Comparison of ENCODE assay signal across 8 cellular contexts in the genomic region with DNA sequence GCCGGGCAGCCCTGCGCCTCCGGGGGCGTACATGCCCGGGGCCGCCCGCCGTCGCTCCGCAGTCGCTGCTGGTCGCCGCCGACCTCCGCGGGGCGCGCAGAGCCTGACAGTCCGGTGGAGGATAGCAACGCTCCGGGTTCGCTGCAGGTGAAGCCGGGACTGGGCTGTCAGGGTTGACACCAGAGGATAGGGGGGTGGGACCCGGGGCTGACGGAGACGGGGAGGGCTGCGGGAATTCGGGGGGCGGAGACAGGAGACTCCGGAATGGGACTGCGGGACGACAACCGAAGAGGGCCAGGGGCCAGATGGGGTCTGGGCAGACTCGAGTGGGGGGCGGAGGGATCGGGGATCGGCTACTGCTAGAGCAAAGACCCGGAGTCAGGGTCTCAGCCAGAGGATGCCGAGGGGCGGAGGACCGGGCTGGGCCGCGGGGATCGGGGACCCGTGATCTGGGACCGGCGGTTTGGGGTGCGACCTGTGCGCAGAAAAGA. TPM values are rescaled to one million over a fixed set of nuclear protein-coding genes. Genes with fewer than 3 reads are reported as not detected.
A peak's percentile ranks its signal among the peaks of the same experiment; 100 is the strongest.
DNase-seq lines count a peak whose midpoint lies in the region; ATAC-seq lines count a peak whose summit lies in the region.

No MANE protein-coding gene starts in this region.

- POLR2A ChIA-PET in T-cell (lab: Charles Lee) = interaction anchor here in 1 of 2 donors (0.7 kb wide), 1 partner anchor 57 kb away, joined by 3 read pairs; no protein-coding TSS in a partner anchor

- peaks cover 46% of the 10 kb centered on the region for H3K4me1 Mint-ChIP-seq in activated CD8-positive, alpha-beta memory T cell treated with anti-CD3 and anti-CD28 coated beads, Interleukin-2, amount 10 ng/mL, durations not matched to agents 7 days and 5 days
- H3K4me1 Mint-ChIP-seq in T-cell = peaks cover 55 to 62% (median 56%) of the 10 kb centered on the region in 3 donors
- H3K4me1 Mint-ChIP-seq in stimulated activated memory B cell treated with anti-CD40 and anti-IgM and Interleukin-4, amounts not matched to agents 10 μg/mL and 1 μg/mL and 100 μg/mL, for 72 hours = peaks cover 51% of the 10 kb centered on the region

- CTCF ChIA-PET in activated CD8-positive, alpha-beta memory T cell treated with anti-CD3 and anti-CD28 coated beads, Interleukin-2, amount 10 ng/mL, durations not matched to agents 7 days and 5 days (lab: Charles Lee) = interaction anchor here (0.8 to 1.5 kb wide), 11 partner anchors 12 to 273 kb away, joined by 3 to 8 read pairs (median 4); a partner anchor contains a TSS
- CTCF ChIA-PET in T-cell (lab: Charles Lee) = interaction anchor here in 1 of 2 donors (0.8 to 1.0 kb wide), 2 partner anchors 24 to 273 kb away, joined by 3 read pairs; no protein-coding TSS in a partner anchor

- peak; percentile 9 for ATAC-seq in activated CD8-positive, alpha-beta memory T cell treated with anti-CD3 and anti-CD28 coated beads, Interleukin-2, amount 10 ng/mL, durations not matched to agents 7 days and 5 days
- ATAC-seq in HG03064 (IDR thresholded peaks at IDR 0.05; ENCODE audit: low read depth, unreplicated experiment) = peak; percentile 15
- ATAC-seq in T-cell (replicated peaks in 1 of 4) = peak; percentile 19 to 27 (median 24)
- peak; percentile 7 for ATAC-seq in left lobe of liver
- peak; percentile 47 for ATAC-seq in stimulated activated memory B cell treated with anti-CD40 and anti-IgM and Interleukin-4, amounts not matched to agents 10 μg/mL and 1 μg/mL and 100 μg/mL, for 72 hours

- peak overlapping the region; percentile 87 for H3K27ac Mint-ChIP-seq in activated CD8-positive, alpha-beta memory T cell treated with anti-CD3 and anti-CD28 coated beads, Interleukin-2, amount 10 ng/mL, durations not matched to agents 7 days and 5 days
- H3K27ac Mint-ChIP-seq in T-cell = peak overlapping the region in 1 of 2 donors; percentile 93
- H3K27ac Mint-ChIP-seq in stimulated activated memory B cell treated with anti-CD40 and anti-IgM and Interleukin-4, amounts not matched to agents 10 μg/mL and 1 μg/mL and 100 μg/mL, for 72 hours = peak overlapping the region; percentile 87

- H3K9me3 Mint-ChIP-seq in activated CD8-positive, alpha-beta memory T cell treated with anti-CD3 and anti-CD28 coated beads, Interleukin-2, amount 10 ng/mL, durations not matched to agents 7 days and 5 days (ENCODE audit: low read depth) = no peaks in the 10 kb centered on the region
- no peaks in the 10 kb centered on the region for H3K9me3 Mint-ChIP-seq in T-cell
- H3K9me3 Mint-ChIP-seq in stimulated activated memory B cell treated with anti-CD40 and anti-IgM and Interleukin-4, amounts not matched to agents 10 μg/mL and 1 μg/mL and 100 μg/mL, for 72 hours = no peaks in the 10 kb centered on the region

- no peaks in the 10 kb centered on the region for H3K27me3 Mint-ChIP-seq in activated CD8-positive, alpha-beta memory T cell treated with anti-CD3 and anti-CD28 coated beads, Interleukin-2, amount 10 ng/mL, durations not matched to agents 7 days and 5 days
- no peaks in the 10 kb centered on the region for H3K27me3 Mint-ChIP-seq in T-cell
- H3K27me3 Mint-ChIP-seq in stimulated activated memory B cell treated with anti-CD40 and anti-IgM and Interleukin-4, amounts not matched to agents 10 μg/mL and 1 μg/mL and 100 μg/mL, for 72 hours = no peaks in the 10 kb centered on the region

- peak; percentile 70 for DNase-seq in activated CD8-positive, alpha-beta memory T cell treated with anti-CD3 and anti-CD28 coated beads, Interleukin-2, amount 10 ng/mL, durations not matched to agents 7 days and 5 days
- no peak for DNase-seq in activated CD8-positive, alpha-beta memory T cell treated with anti-CD3 and anti-CD28 coated beads, Interleukin-2, amount 50 U/mL, for 4 hours
- DNase-seq in T-cell = peak in 17 of 34 experiments; percentile 3 to 46 (median 24)
- DNase-seq in cerebellar cortex (ENCODE audit: low spot score) = peak; percentile 49
- DNase-seq in left lobe of liver (ENCODE audit: low spot score) = no peak
- no peak for DNase-seq in ecto neural progenitor cell (ENCODE audit: low spot score)

- peaks cover 24% of the 10 kb centered on the region for H3K36me3 Mint-ChIP-seq in activated CD8-positive, alpha-beta memory T cell treated with anti-CD3 and anti-CD28 coated beads, Interleukin-2, amount 10 ng/mL, durations not matched to agents 7 days and 5 days
- H3K36me3 Mint-ChIP-seq in T-cell = peaks cover 19% of the 10 kb centered on the region
- peaks cover 27% of the 10 kb centered on the region for H3K36me3 Mint-ChIP-seq in stimulated activated memory B cell treated with anti-CD40 and anti-IgM and Interleukin-4, amounts not matched to agents 10 μg/mL and 1 μg/mL and 100 μg/mL, for 72 hours

- peak overlapping the region; percentile 96 for H3K4me3 Mint-ChIP-seq in activated CD8-positive, alpha-beta memory T cell treated with anti-CD3 and anti-CD28 coated beads, Interleukin-2, amount 10 ng/mL, durations not matched to agents 7 days and 5 days
- H3K4me3 Mint-ChIP-seq in T-cell = peak overlapping the region; percentile 93 to 98 (median 97)
- H3K4me3 Mint-ChIP-seq in stimulated activated memory B cell treated with anti-CD40 and anti-IgM and Interleukin-4, amounts not matched to agents 10 μg/mL and 1 μg/mL and 100 μg/mL, for 72 hours = peak overlapping the region; percentile 99

RNA-seq across cellular contexts. Expression of a gene that starts 0.4 kb away (rescaled TPM):
- total RNA-seq in activated CD8-positive, alpha-beta memory T cell treated with anti-CD3 and anti-CD28 coated beads, Interleukin-2, amount 10 ng/mL, durations not matched to agents 7 days and 5 days = 10 to 100 TPM; 32.7 to 36.9 TPM
- total RNA-seq in T-cell (10 to 100 TPM; 31.2 to 43.0 (median 40.4) TPM), left lobe of liver (30.6 TPM)

RNA-seq across cellular contexts. Expression of a gene that starts 0.6 kb away (rescaled TPM):
- 10 to 100 TPM; 67.0 to 76.8 TPM for total RNA-seq in activated CD8-positive, alpha-beta memory T cell treated with anti-CD3 and anti-CD28 coated beads, Interleukin-2, amount 10 ng/mL, durations not matched to agents 7 days and 5 days
- total RNA-seq in T-cell = 10 to 100 TPM; 65.2 to 87.0 (median 80.2) TPM
- 45.0 TPM for total RNA-seq in left lobe of liver

RNA-seq across cellular contexts. Expression of a gene that starts 40.0 kb away (rescaled TPM):
- total RNA-seq in activated CD8-positive, alpha-beta memory T cell treated with anti-CD3 and anti-CD28 coated beads, Interleukin-2, amount 10 ng/mL, durations not matched to agents 7 days and 5 days = 100 to 1,000 TPM; 170 to 182 TPM
- total RNA-seq in T-cell = 100 to 1,000 TPM; 200 to 254 (median 203) TPM
- 49.7 TPM for total RNA-seq in left lobe of liver

RNA-seq across cellular contexts. Expression of a gene that starts 56.8 kb away (rescaled TPM):
- 100 to 1,000 TPM; 131 to 180 TPM for total RNA-seq in activated CD8-positive, alpha-beta memory T cell treated with anti-CD3 and anti-CD28 coated beads, Interleukin-2, amount 10 ng/mL, durations not matched to agents 7 days and 5 days
- total RNA-seq in T-cell (10 to 100 TPM; 65.0 to 95.3 (median 84.4) TPM), left lobe of liver (67.6 TPM)

RNA-seq across cellular contexts. Expression of a gene that starts 59.7 kb away (rescaled TPM):
- total RNA-seq in activated CD8-positive, alpha-beta memory T cell treated with anti-CD3 and anti-CD28 coated beads, Interleukin-2, amount 10 ng/mL, durations not matched to agents 7 days and 5 days = 10 to 100 TPM; 53.2 to 56.9 TPM
- total RNA-seq in T-cell = 10 to 100 TPM in 4 of 5 donors, 1 to 10 TPM in 1; 3.9 to 13.7 (median 12.7) TPM
- 0.20 TPM for total RNA-seq in left lobe of liver

Comparison
In these comparisons a context has a peak if more than half of its experiments do, and no peak if none do; other contexts are left out.
1. DNase-seq: peak in activated CD8-positive, alpha-beta memory T cell treated with anti-CD3 and anti-CD28 coated beads, Interleukin-2, amount 10 ng/mL, durations not matched to agents 7 days and 5 days (single experiment) and cerebellar cortex (single experiment); none in activated CD8-positive, alpha-beta memory T cell treated with anti-CD3 and anti-CD28 coated beads, Interleukin-2, amount 50 U/mL, for 4 hours (single experiment), left lobe of liver (single experiment) and ecto neural progenitor cell (single experiment).
2. Peak in every context shown above with its lines, with median percentiles within 50 percentile points of each other: ATAC-seq and H3K4me3 Mint-ChIP-seq.